Comparison of ENCODE assay signal across 8 cellular contexts in genomic region chr3:72887723-72888545, GRCh38. TPM values are rescaled to one million over a fixed set of nuclear protein-coding genes. Genes with fewer than 3 reads are reported as not detected.
DNase-seq lines count a peak whose midpoint lies in the region; ATAC-seq, FAIRE-seq and TF ChIP-seq lines count a peak whose summit lies in the region.

TSS of gene GXYLT2 (plus strand) at chr3:72888046. CDS start at chr3:72888234, 188 bp downstream.

- peaks cover 9% of the 10 kb centered on the region for H3K9me3 Mint-ChIP-seq in activated B cell treated with CpG ODN at 0.5 μM for 24 hours
- H3K9me3 Mint-ChIP-seq in effector memory CD8-positive, alpha-beta T cell = no peaks in the 10 kb centered on the region

- DNase-seq in D341Med (ENCODE audit: low spot score) = peak; percentile 86
- peak; percentile 67 for DNase-seq in H54 (ENCODE audit: insufficient read length, low spot score)
- DNase-seq in NCI-H1930 (lab: John Stamatoyannopoulos, UW) = peak; percentile 17 to 42
- no peak for DNase-seq in activated B cell treated with CpG ODN at 0.5 μM for 24 hours
- no peak for DNase-seq in effector memory CD8-positive, alpha-beta T cell
- peak; percentile 70 for DNase-seq in lower lobe of right lung
- peak; percentile 2 to 7 for DNase-seq in stimulated activated CD8-positive, alpha-beta memory T cell treated with anti-CD3 and anti-CD28 coated beads, Interleukin-15, amount 100 ng/mL, for 48 hours (ENCODE audit: low read depth in 2 of 2)
- DNase-seq in middle frontal gyrus (ENCODE audit: extremely low spot score, low spot score) = no peak

- peak within 1 kb of the TSS; percentile 43 for H3K27ac ChIP-seq in lower lobe of right lung

- no peak for FAIRE-seq in H54 (lab: Jason Lieb, UNC)

- POLR2A ChIA-PET in activated B cell treated with CpG ODN at 0.5 μM for 24 hours (lab: Charles Lee) = interaction anchor here (1.1 kb wide), 1 partner anchor 14 kb away, joined by 3 read pairs; no protein-coding TSS in a partner anchor

- CTCF ChIA-PET in activated B cell treated with CpG ODN at 0.5 μM for 24 hours (lab: Charles Lee) = interaction anchor here (1.4 kb wide), 1 partner anchor 37 kb away, joined by 3 read pairs; no protein-coding TSS in a partner anchor

- TF ChIP-seq POLR2A in H54 (IDR thresholded peaks at IDR 0.05; ENCODE audit: low read depth, low read length) = peak; percentile 51; the same call in 1 of the 2 replicates

- H3K36me3 ChIP-seq in lower lobe of right lung = no peaks in the 10 kb centered on the region

- ATAC-seq in activated B cell treated with CpG ODN at 0.5 μM for 24 hours (ENCODE audit: low read depth) (peak; percentile 71), lower lobe of right lung (peak; percentile 86 to 88)
- ATAC-seq in effector memory CD8-positive, alpha-beta T cell (replicated peaks) = peak; percentile 81

- intact Hi-C loops in activated B cell treated with CpG ODN at 0.5 μM for 24 hours (cut with micrococcal nuclease) (no loop called here), lower lobe of right lung (cut with DNase I) (no loop called here)

- no peaks in the 10 kb centered on the region for H3K9me3 ChIP-seq in lower lobe of right lung

- H3K4me1 ChIP-seq in lower lobe of right lung = peaks cover 26% of the 10 kb centered on the region

- no peaks in the 10 kb centered on the region for H3K36me3 Mint-ChIP-seq in activated B cell treated with CpG ODN at 0.5 μM for 24 hours (ENCODE audit: low read depth)
- H3K36me3 Mint-ChIP-seq in effector memory CD8-positive, alpha-beta T cell (ENCODE audit: insufficient read depth) = no peaks in the 10 kb centered on the region

- no peak within 1 kb of the TSS for H3K27ac Mint-ChIP-seq in activated B cell treated with CpG ODN at 0.5 μM for 24 hours
- no peak within 1 kb of the TSS for H3K27ac Mint-ChIP-seq in effector memory CD8-positive, alpha-beta T cell

- peaks cover 23% of the 10 kb centered on the region for H3K27me3 ChIP-seq in lower lobe of right lung (ENCODE audit: low read depth)

- peak within 1 kb of the TSS; percentile 70 for H3K4me3 Mint-ChIP-seq in activated B cell treated with CpG ODN at 0.5 μM for 24 hours
- peak within 1 kb of the TSS; percentile 60 to 68 for H3K4me3 Mint-ChIP-seq in effector memory CD8-positive, alpha-beta T cell

- peak within 1 kb of the TSS; percentile 49 for H3K4me3 ChIP-seq in lower lobe of right lung

- peaks cover 68% of the 10 kb centered on the region for H3K27me3 Mint-ChIP-seq in activated B cell treated with CpG ODN at 0.5 μM for 24 hours
- H3K27me3 Mint-ChIP-seq in effector memory CD8-positive, alpha-beta T cell = peaks cover 71 to 84% of the 10 kb centered on the region in 2 donors

- peaks cover 12% of the 10 kb centered on the region for H3K4me1 Mint-ChIP-seq in activated B cell treated with CpG ODN at 0.5 μM for 24 hours
- H3K4me1 Mint-ChIP-seq in effector memory CD8-positive, alpha-beta T cell (ENCODE audit: low read depth in 2 of 2) = peaks cover 3 to 4% of the 10 kb centered on the region in 2 donors

- TF ChIP-seq CTCF in activated B cell treated with CpG ODN at 0.5 μM for 24 hours (IDR thresholded peaks at IDR 0.05) (no peak), lower lobe of right lung (IDR thresholded peaks at IDR 0.05) (no peak)

RNA-seq across cellular contexts. Expression of gene GXYLT2, which starts in this region (rescaled TPM):
- total RNA-seq in activated B cell treated with CpG ODN at 0.5 μM for 24 hours = not detected in 2 replicates
- 6.7 TPM for total RNA-seq in lower lobe of right lung

Comparison
In these comparisons a context has a peak if more than half of its experiments do, and no peak if none do; other contexts are left out.
1. Peak in ATAC-seq in activated B cell treated with CpG ODN at 0.5 μM for 24 hours; RNA of the gene not detected or under 1 TPM.
2. DNase-seq: peak in D341Med (single experiment), H54 (single experiment), NCI-H1930 (2 of 2), lower lobe of right lung (single experiment) and stimulated activated CD8-positive, alpha-beta memory T cell treated with anti-CD3 and anti-CD28 coated beads, Interleukin-15, amount 100 ng/mL, for 48 hours (2 of 2); none in activated B cell treated with CpG ODN at 0.5 μM for 24 hours (single experiment), effector memory CD8-positive, alpha-beta T cell (0 of 3) and middle frontal gyrus (single experiment).
3. Peak in every context shown above with its lines, with median percentiles within 50 percentile points of each other: ATAC-seq.